In the genomic region with DNA sequence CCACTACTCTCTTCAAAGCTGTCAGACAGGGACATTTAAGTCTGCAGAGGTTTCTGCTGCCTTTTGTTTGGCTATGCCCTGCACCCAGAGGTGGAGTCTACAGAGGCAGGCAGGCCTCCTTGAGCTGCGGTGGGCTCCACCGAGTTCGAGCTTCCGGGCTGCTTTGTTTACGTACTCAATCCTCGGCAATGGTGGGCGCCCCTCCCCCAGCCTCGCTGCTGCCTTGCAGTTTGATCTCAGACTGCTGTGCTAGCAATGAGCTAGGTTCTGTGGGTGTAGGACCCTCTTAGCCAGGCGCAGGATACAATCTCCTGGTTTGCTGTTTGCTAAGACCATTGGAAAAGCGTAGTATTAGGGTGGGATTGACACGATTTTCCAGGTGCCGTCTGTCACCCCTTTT, we compare ENCODE assay signal across 7 cellular contexts. TPM values are rescaled to one million over a fixed set of nuclear protein-coding genes. Genes with fewer than 3 reads are reported as not detected.
"Had no signal": no experiment of that assay in that cellular context is flagged by ENCODE, and none has a peak within 500 bp of the region (broad histone marks: within the 10 kb centered on the region; RNA-seq: fewer than 3 reads in every experiment).

No MANE protein-coding gene starts in this region.

RNA-seq across cellular contexts. Expression of a gene that starts 9.1 kb away (rescaled TPM):
- total RNA-seq: LHCN-M2, MCF 10A, PC-3, Peyer's patch, Right ventricle myocardium superior, SJSA1, T-cell had no signal
